Comparison of ENCODE assay signal across 9 cellular contexts in the genomic region with DNA sequence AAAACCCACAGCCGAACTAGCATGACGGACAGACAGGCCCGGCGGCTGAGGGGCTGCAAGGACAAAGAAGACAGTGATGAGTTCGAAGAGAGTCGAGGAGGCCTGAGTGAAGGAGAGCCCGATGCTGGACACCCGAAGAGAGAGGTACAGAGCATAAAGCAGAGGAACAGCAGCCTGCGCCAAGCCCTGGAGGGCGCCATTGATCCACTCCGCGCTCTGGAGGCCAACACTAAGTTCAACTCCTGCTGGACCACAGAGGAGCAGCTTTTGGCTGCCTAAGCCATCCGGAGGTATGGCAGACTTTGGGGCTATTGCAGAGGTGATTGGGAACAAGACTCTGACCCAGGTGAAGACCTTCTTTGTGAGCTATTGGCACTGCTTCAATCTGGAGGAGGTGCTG. TPM values are rescaled to one million over a fixed set of nuclear protein-coding genes. Genes with fewer than 3 reads are reported as not detected.
DNase-seq lines count a peak whose midpoint lies in the region; ATAC-seq and TF ChIP-seq lines count a peak whose summit lies in the region.
"Had no signal": no experiment of that assay in that cellular context is flagged by ENCODE, and none has a peak within 500 bp of the region (broad histone marks: within the 10 kb centered on the region; RNA-seq: fewer than 3 reads in every experiment).

No MANE protein-coding gene starts in this region.

- H3K27ac Mint-ChIP-seq in activated naive CD4-positive, alpha-beta T cell treated with anti-CD3 and anti-CD28 coated beads, Interleukin-2, amount 50 U/mL, for 72 hours, result no peak overlapping the region
- H3K27ac Mint-ChIP-seq in naive thymus-derived CD4-positive, alpha-beta T cell, result peak overlapping the region in 1 of 9 donors; percentile 79

- H3K36me3 Mint-ChIP-seq in activated naive CD4-positive, alpha-beta T cell treated with anti-CD3 and anti-CD28 coated beads, Interleukin-2, amount 50 U/mL, for 72 hours, result no peaks in the 10 kb centered on the region
- no peaks in the 10 kb centered on the region for H3K36me3 Mint-ChIP-seq in naive thymus-derived CD4-positive, alpha-beta T cell

- POLR2A ChIA-PET in naive thymus-derived CD4-positive, alpha-beta T cell (lab: Charles Lee), result no interaction called here

- TF ChIP-seq CTCF in Peyer's patch (IDR thresholded peaks at IDR 0.05) (peak in 4 of 6 experiments; percentile 37 to 60 (median 48)), vagina (IDR thresholded peaks at IDR 0.05) (no peak)

- intact Hi-C loops in naive thymus-derived CD4-positive, alpha-beta T cell (cut with micrococcal nuclease), result loop anchor here (1.0 to 10.0 kb wide), 5 partner anchors 294 to 864 kb away; a partner anchor contains a TSS
- intact Hi-C loops in vagina (cut with DNase I), result loop anchor here (5.0 kb wide), 1 partner anchor 392 kb away; no protein-coding TSS in a partner anchor

- CTCF ChIA-PET in naive thymus-derived CD4-positive, alpha-beta T cell (lab: Charles Lee), result interaction anchor here (1.0 kb wide), 1 partner anchor 395 kb away, joined by 3 read pairs; no protein-coding TSS in a partner anchor

- no peak overlapping the region for H3K4me3 Mint-ChIP-seq in naive thymus-derived CD4-positive, alpha-beta T cell

- peaks cover 0 to 13% (median 0%) of the 10 kb centered on the region in 5 donors for H3K27me3 Mint-ChIP-seq in naive thymus-derived CD4-positive, alpha-beta T cell

- H3K27ac ChIP-seq in Peyer's patch (no peak overlapping the region), vagina (no peak overlapping the region)
- no peak overlapping the region for H3K27ac ChIP-seq in naive thymus-derived CD4-positive, alpha-beta T cell (ENCODE audit: low read depth, low read length)
- H3K27ac ChIP-seq: neutrophil had no signal

- ATAC-seq in activated naive CD4-positive, alpha-beta T cell treated with anti-CD3 and anti-CD28 coated beads, Interleukin-2, amount 50 U/mL, for 72 hours, result peak; percentile 66 to 79
- peak; percentile 64 for ATAC-seq in naive thymus-derived CD4-positive, alpha-beta T cell
- ATAC-seq in HG02588 (IDR thresholded peaks at IDR 0.05; ENCODE audit: unreplicated experiment), result no peak
- ATAC-seq in esophagus mucosa, result no peak

- H3K4me3 ChIP-seq in Peyer's patch (no peak overlapping the region), vagina (no peak overlapping the region)
- no peak overlapping the region for H3K4me3 ChIP-seq in naive thymus-derived CD4-positive, alpha-beta T cell (ENCODE audit: low read length)

- DNase-seq in NCI-H1417 (lab: John Stamatoyannopoulos, UW), result peak in 2 of 3 experiments; percentile 25 to 52
- DNase-seq in NCI-H1417 treated with DMSO at 0.1 percent for 48 hours (lab: John Stamatoyannopoulos, UW), result no peak
- peak in 2 of 3 donors; percentile 58 to 63 for DNase-seq in Peyer's patch
- DNase-seq in activated naive CD4-positive, alpha-beta T cell treated with anti-CD3 and anti-CD28 coated beads, Interleukin-2, amount 50 U/mL, for 72 hours (ENCODE audit: low spot score in 2 of 2), result peak in 1 of 2 donors; percentile 63
- DNase-seq in naive thymus-derived CD4-positive, alpha-beta T cell, result peak in 6 of 9 donors; percentile 28 to 57 (median 39)
- no peak for DNase-seq in vagina (ENCODE audit: extremely low spot score in 2 of 2)

- H3K4me1 Mint-ChIP-seq in naive thymus-derived CD4-positive, alpha-beta T cell, result peaks cover 0 to 2% (median under 1%) of the 10 kb centered on the region in 7 donors

- no peaks in the 10 kb centered on the region for H3K9me3 Mint-ChIP-seq in activated naive CD4-positive, alpha-beta T cell treated with anti-CD3 and anti-CD28 coated beads, Interleukin-2, amount 50 U/mL, for 72 hours
- H3K9me3 Mint-ChIP-seq in naive thymus-derived CD4-positive, alpha-beta T cell, result no peaks in the 10 kb centered on the region

- TF ChIP-seq POLR2A in Peyer's patch (IDR thresholded peaks at IDR 0.05) (no peak), vagina (IDR thresholded peaks at IDR 0.05) (no peak)

- no peaks in the 10 kb centered on the region for H3K9me3 ChIP-seq in Peyer's patch
- H3K9me3 ChIP-seq in naive thymus-derived CD4-positive, alpha-beta T cell (ENCODE audit: control insufficient read depth in 2 of 3, low read length in 3 of 3), result no peaks in the 10 kb centered on the region
- no peaks in the 10 kb centered on the region for H3K9me3 ChIP-seq in vagina
- H3K9me3 ChIP-seq: neutrophil had no signal

- H3K36me3 ChIP-seq in Peyer's patch (no peaks in the 10 kb centered on the region), vagina (no peaks in the 10 kb centered on the region)
- no peaks in the 10 kb centered on the region for H3K36me3 ChIP-seq in naive thymus-derived CD4-positive, alpha-beta T cell (ENCODE audit: control insufficient read depth in 2 of 3, insufficient read depth in 3 of 3, low read length in 3 of 3)
- H3K36me3 ChIP-seq: neutrophil had no signal

- H3K27me3 ChIP-seq in Peyer's patch, result no peaks in the 10 kb centered on the region
- H3K27me3 ChIP-seq in naive thymus-derived CD4-positive, alpha-beta T cell (ENCODE audit: control insufficient read depth in 2 of 2, insufficient read depth in 2 of 2, low read length in 2 of 2), result no peaks in the 10 kb centered on the region
- H3K27me3 ChIP-seq in vagina, result no peaks in the 10 kb centered on the region
- H3K27me3 ChIP-seq: neutrophil had no signal

- H3K4me1 ChIP-seq in Peyer's patch (no peaks in the 10 kb centered on the region), vagina (no peaks in the 10 kb centered on the region)
- H3K4me1 ChIP-seq in naive thymus-derived CD4-positive, alpha-beta T cell (ENCODE audit: control insufficient read depth in 2 of 2, insufficient read depth in 2 of 2, low read length in 2 of 2), result no peaks in the 10 kb centered on the region

RNA-seq across cellular contexts. Expression of a gene that starts 7.8 kb away (rescaled TPM):
- 10 to 100 TPM in 1 of 4 donors, 1 to 10 TPM in 2, under 1 TPM in 1; 0.88 to 21.5 (median 5.1) TPM for total RNA-seq in Peyer's patch
- total RNA-seq in activated naive CD4-positive, alpha-beta T cell treated with anti-CD3 and anti-CD28 coated beads, Interleukin-2, amount 50 U/mL, for 72 hours, result 1 to 10 TPM; 3.1 to 9.2 TPM
- total RNA-seq in naive thymus-derived CD4-positive, alpha-beta T cell, result 10 to 100 TPM; 12.2 to 57.2 (median 19.3) TPM
- 1 to 10 TPM; 2.5 to 2.9 TPM for polyA plus RNA-seq in naive thymus-derived CD4-positive, alpha-beta T cell
- total RNA-seq in vagina, result 14.2 TPM
- total RNA-seq in esophagus mucosa, result 1.7 TPM

Comparison
In these comparisons a context has a peak if more than half of its experiments do, and no peak if none do; other contexts are left out.
1. DNase-seq: peak in NCI-H1417 (2 of 3), Peyer's patch (2 of 3) and naive thymus-derived CD4-positive, alpha-beta T cell (6 of 9); none in NCI-H1417 treated with DMSO at 0.1 percent for 48 hours (single experiment) and vagina (0 of 2).
2. CTCF ChIP-seq: peak in Peyer's patch (4 of 6); none in vagina (0 of 3).
3. ATAC-seq: peak in activated naive CD4-positive, alpha-beta T cell treated with anti-CD3 and anti-CD28 coated beads, Interleukin-2, amount 50 U/mL, for 72 hours (2 of 2) and naive thymus-derived CD4-positive, alpha-beta T cell (single experiment); none in HG02588 (single experiment) and esophagus mucosa (single experiment).